9 cellular contexts compared by ENCODE assay signal in genomic region chrX:108139303-108139702, GRCh38. TPM values are rescaled to one million over a fixed set of nuclear protein-coding genes. Genes with fewer than 3 reads are reported as not detected.
DNase-seq lines count a peak whose midpoint lies in the region; ATAC-seq and TF ChIP-seq lines count a peak whose summit lies in the region.
"Had no signal": no experiment of that assay in that cellular context is flagged by ENCODE, and none has a peak within 500 bp of the region (broad histone marks: within the 10 kb centered on the region; RNA-seq: fewer than 3 reads in every experiment).

No MANE protein-coding gene starts in this region.

- H4K20me1 ChIP-seq in PC-9 (ENCODE audit: insufficient read depth), result no peaks in the 10 kb centered on the region

- H3K27ac ChIP-seq in 22Rv1, result no peak overlapping the region
- H3K27ac ChIP-seq in PC-9, result no peak overlapping the region
- H3K27ac ChIP-seq: SJSA1 had no signal

- no peaks in the 10 kb centered on the region for H3F3A ChIP-seq in PC-9 (ENCODE audit: insufficient read depth, low read depth)

- ATAC-seq in HG03139 (IDR thresholded peaks at IDR 0.05; ENCODE audit: unreplicated experiment), result no peak

- no peaks in the 10 kb centered on the region for H3K27me3 ChIP-seq in GM06990 (replicated peaks; ENCODE audit: control insufficient read depth, insufficient read depth, low read length)
- H3K27me3 ChIP-seq in PC-9 (ENCODE audit: insufficient read depth, low read depth), result no peaks in the 10 kb centered on the region
- H3K27me3 ChIP-seq: SJSA1 had no signal

- POLR2A ChIA-PET in PC-9 (lab: Charles Lee; ENCODE audit: unreplicated experiment), result no interaction called here

- no peaks in the 10 kb centered on the region for H3K79me2 ChIP-seq in PC-9 (ENCODE audit: low read depth)

- CTCF ChIA-PET in PC-9 (lab: Charles Lee), result no interaction called here

- BruUV-seq in PC-9 (replicated peaks; lab: Mats Ljungman, UMichigan), result no TSS peak

- H2AFZ ChIP-seq in PC-9, result no peak overlapping the region

- H3K4me1 ChIP-seq in PC-9 (replicated peaks; ENCODE audit: insufficient read depth), result no peaks in the 10 kb centered on the region
- H3K4me1 ChIP-seq: SJSA1 had no signal

- no peaks in the 10 kb centered on the region for H3K9me3 ChIP-seq in PC-9 (ENCODE audit: insufficient read depth, low read depth)
- H3K9me3 ChIP-seq: SJSA1 had no signal

- DNase-seq in GM06990 (ENCODE audit: extremely low read depth, insufficient read length), result no peak
- DNase-seq in PC-9, result no peak
- DNase-seq in fibroblast of the aortic adventitia (ENCODE audit: low read depth), result no peak
- no peak for DNase-seq in UCSD-AML1 (lab: John Stamatoyannopoulos, UW; ENCODE audit: unreplicated experiment)
- DNase-seq in NCI-H2171 (lab: John Stamatoyannopoulos, UW), result no peak
- DNase-seq in posterior vena cava (ENCODE audit: low spot score), result no peak

- no peaks in the 10 kb centered on the region for H3K9me2 ChIP-seq in PC-9 (ENCODE audit: insufficient read depth)

- H3K4me3 ChIP-seq in GM06990 (replicated peaks; ENCODE audit: low read depth, low read length), result no peak overlapping the region
- no peak overlapping the region for H3K4me3 ChIP-seq in PC-9
- H3K4me3 ChIP-seq in fibroblast of the aortic adventitia (ENCODE audit: low read depth, low read length), result no peak overlapping the region
- H3K4me3 ChIP-seq: SJSA1 had no signal

- H3K4me2 ChIP-seq in PC-9, result no peak overlapping the region

- TF ChIP-seq CTCF in 22Rv1 (IDR thresholded peaks at IDR 0.05) (peak; percentile 55), GM06990 (IDR thresholded peaks at IDR 0.05; ENCODE audit: insufficient read depth, low read length, poor library complexity, severe bottlenecking) (peak; percentile 72), PC-9 (conservative IDR thresholded peaks at IDR 0.05) (peak; percentile 60), fibroblast of the aortic adventitia (IDR thresholded peaks at IDR 0.05; ENCODE audit: insufficient read depth, low read length) (peak; percentile 50)

- H3K36me3 ChIP-seq in GM06990 (ENCODE audit: control insufficient read depth, insufficient read depth, low read length) (no peaks in the 10 kb centered on the region), PC-9 (ENCODE audit: low read depth) (no peaks in the 10 kb centered on the region)

- intact Hi-C loops in PC-9 (cut with micrococcal nuclease; ENCODE audit: unreplicated experiment), result no loop called here
- intact Hi-C loops in posterior vena cava (cut with DNase I), result no loop called here

RNA-seq across cellular contexts. Expression of gene ATG4A, which starts 47.7 kb away (rescaled TPM):
- total RNA-seq in PC-9 (2021) (5.8 and 9.6 TPM in 2 replicates), fibroblast of the aortic adventitia (ENCODE audit: low replicate concordance) (12.7 and 14.8 TPM in 2 replicates), posterior vena cava (10 to 100 TPM in 1 of 2 donors, 1 to 10 TPM in 1; 7.9 to 12.9 TPM)

RNA-seq across cellular contexts. Expression of gene PSMD10, which starts 48.0 kb away (rescaled TPM):
- total RNA-seq in PC-9 (2021) (106 and 127 TPM in 2 replicates), fibroblast of the aortic adventitia (ENCODE audit: low replicate concordance) (57.5 and 80.8 TPM in 2 replicates), posterior vena cava (10 to 100 TPM; 28.4 to 31.7 TPM)
